Comparison of ENCODE assay signal across 9 cellular contexts in genomic region chr3:117314441-117314840, GRCh38.
"Had no signal": no experiment of that assay in that cellular context is flagged by ENCODE, and none has a peak within 500 bp of the region (broad histone marks: within the 10 kb centered on the region; RNA-seq: fewer than 3 reads in every experiment).

No MANE protein-coding gene starts in this region.

- H3K4me1 ChIP-seq: HAP-1 had no signal

- H3K9ac ChIP-seq: GM23248 had no signal

- H3K4me3 ChIP-seq: GM23248, HAP-1 had no signal

- DNase-seq: GM23248, GOT3, H7, HFFc6, KBM-7 had no signal

- FAIRE-seq: HepG2 had no signal

- H3K36me3 ChIP-seq: HAP-1 had no signal

- H3K27ac ChIP-seq: GM23248, HL-60 had no signal

- ATAC-seq: HCT116, HepG2 had no signal
